Comparison of ENCODE assay signal across 10 cellular contexts in genomic region chr1:164767257-164768044, GRCh38.
A peak's percentile ranks its signal among the peaks of the same experiment; 100 is the strongest.
DNase-seq lines count a peak whose midpoint lies in the region; ATAC-seq, FAIRE-seq and TF ChIP-seq lines count a peak whose summit lies in the region.
"Had no signal": no experiment of that assay in that cellular context is flagged by ENCODE, and none has a peak within 500 bp of the region (broad histone marks: within the 10 kb centered on the region; RNA-seq: fewer than 3 reads in every experiment).

No MANE protein-coding gene starts in this region.

- DNase-seq in A549 (ENCODE audit: low read depth in 1 of 2, low spot score in 1 of 2) (peak; percentile 72 to 86), MG63 (peak; percentile 19), dorsolateral prefrontal cortex (no peak), middle frontal gyrus (ENCODE audit: extremely low spot score, low spot score) (peak; percentile 36), iPS-NIHi11 (ENCODE audit: low spot score) (no peak)
- no peak for DNase-seq in stimulated activated CD8-positive, alpha-beta memory T cell treated with anti-CD3 and anti-CD28 coated beads, Interleukin-4, amount 100 ng/mL, for 48 hours
- DNase-seq: activated CD4-positive, CD25-positive, alpha-beta regulatory T cell treated with anti-CD3 and anti-CD28 coated beads, Interleukin-2, amount 50 U/mL, for 72 hours; stimulated activated CD4-positive, alpha-beta T cell treated with anti-CD3 and anti-CD28 coated beads, Interleukin-1b, Interleukin-23, amount 100 ng/mL, for 48 hours had no signal

- peak; percentile 86 to 89; a peak in 4 of 5 replicates for TF ChIP-seq EP300 in A549 (IDR thresholded peaks at IDR 0.05)

- peak overlapping the region; percentile 65 for H3K4me2 ChIP-seq in A549

- H3K27ac ChIP-seq in A549: peak overlapping the region; percentile 90 to 94
- peak overlapping the region in 32 of 59 donors; percentile 2 to 80 (median 43) for H3K27ac ChIP-seq in dorsolateral prefrontal cortex

- TF ChIP-seq CTCF in A549 (IDR thresholded peaks at IDR 0.05): no peak
- no peak for TF ChIP-seq CTCF in dorsolateral prefrontal cortex (IDR thresholded peaks at IDR 0.05 in 54 of 56, conservative IDR thresholded peaks at IDR 0.05 in 2 of 56; ENCODE audit: low read depth in 1 of 56, partially characterized antibody in 56 of 56)

- H3K4me3 ChIP-seq in A549 (no peak overlapping the region), MG63 (no peak overlapping the region), dorsolateral prefrontal cortex (no peak overlapping the region)

- TF ChIP-seq RAD21 in A549 (conservative IDR thresholded peaks at IDR 0.05 in 1 of 2, IDR thresholded peaks at IDR 0.05 in 1 of 2): no peak; a peak in 2 of 5 replicates

- peaks cover 88% of the 10 kb centered on the region for H3K4me1 ChIP-seq in A549

- POLR2A ChIA-PET in A549 (lab: Yijun Ruan, JAX): no interaction called here

- H3K9me3 ChIP-seq in A549 (no peaks in the 10 kb centered on the region), MG63 (no peaks in the 10 kb centered on the region)

- CTCF ChIA-PET in A549 (lab: Yijun Ruan, JAX): interaction anchor here (1.8 kb wide), 1 partner anchor 17 kb away, joined by 8 read pairs; no protein-coding TSS in a partner anchor

- ATAC-seq in A549 (peak; percentile 48 to 68; a peak in 5 of 6 replicates), GM18858 (IDR thresholded peaks at IDR 0.05; ENCODE audit: unreplicated experiment) (no peak), GM21528 (IDR thresholded peaks at IDR 0.05; ENCODE audit: low FRiP score, unreplicated experiment) (no peak)

- no peak for TF ChIP-seq POLR2A in A549 (IDR thresholded peaks at IDR 0.05; ENCODE audit: low read length)

- no peak for FAIRE-seq in A549 (lab: Jason Lieb, UNC)

- intact Hi-C loops in dorsolateral prefrontal cortex (cut with DNase I): no loop called here

- H3K27me3 ChIP-seq in MG63 (no peaks in the 10 kb centered on the region), dorsolateral prefrontal cortex (no peaks in the 10 kb centered on the region)

- no peaks in the 10 kb centered on the region for H3K36me3 ChIP-seq in MG63

- 43% methylated on average over 8 of the region's 8 CpGs for WGBS in A549 (ENCODE audit: missing lambda C conversion rate)

TF ChIP-seq in A549, 52 proteins besides CTCF, POLR2A, EP300 and RAD21:
- TF ChIP-seq ESRRA (IDR thresholded peaks at IDR 0.05; ENCODE audit: borderline replicate concordance, low read length) (no peak), HMGXB4 (CRISPR knock-in tag; IDR thresholded peaks at IDR 0.05; ENCODE audit: borderline replicate concordance) (no peak), HOXB5 (CRISPR knock-in tag; IDR thresholded peaks at IDR 0.05) (peak; percentile 80; the same call in 1 of the 2 replicates), CHD2 (IDR thresholded peaks at IDR 0.05; ENCODE audit: low read length, partially characterized antibody) (no peak), ZC3H11A (IDR thresholded peaks at IDR 0.05) (no peak), BHLHE40 (IDR thresholded peaks at IDR 0.05; ENCODE audit: low read depth, low read length) (no peak), E2F6 (IDR thresholded peaks at IDR 0.05; ENCODE audit: borderline replicate concordance, low read depth) (no peak), KDM1A (IDR thresholded peaks at IDR 0.05; ENCODE audit: low read depth) (no peak), GATA3 (IDR thresholded peaks at IDR 0.05; ENCODE audit: borderline replicate concordance) (peak; percentile 90; the same call in 1 of the 2 replicates), BCL3 (IDR thresholded peaks at IDR 0.05) (peak; percentile 61; the same call in 2 of the 3 replicates), EHMT2 (IDR thresholded peaks at IDR 0.05; ENCODE audit: low read depth) (no peak), HES2 (IDR thresholded peaks at IDR 0.05) (no peak), RFX5 (IDR thresholded peaks at IDR 0.05) (no peak), NPAS2 (CRISPR knock-in tag; IDR thresholded peaks at IDR 0.05; ENCODE audit: borderline replicate concordance) (no peak), POLR2AphosphoS2 (conservative IDR thresholded peaks at IDR 0.05; ENCODE audit: low read length) (no peak), FOXS1 (CRISPR knock-in tag; IDR thresholded peaks at IDR 0.05) (no peak), RCOR1 (IDR thresholded peaks at IDR 0.05; ENCODE audit: low read depth, low read length) (no peak), MYC (IDR thresholded peaks at IDR 0.05; ENCODE audit: borderline replicate concordance, low read length) (no peak), SREBF2 (IDR thresholded peaks at IDR 0.05) (no peak), TFCP2L1 (CRISPR knock-in tag; IDR thresholded peaks at IDR 0.05) (no peak), JUNB (IDR thresholded peaks at IDR 0.05) (peak; percentile 89), HOXB13 (CRISPR knock-in tag; IDR thresholded peaks at IDR 0.05; ENCODE audit: low read depth) (peak; percentile 90; the same call in 1 of the 2 replicates), RARB (CRISPR knock-in tag; IDR thresholded peaks at IDR 0.05) (0 out of 2 replicates have a peak, but pooled peaks have one; percentile 44), ATOH8 (CRISPR knock-in tag; IDR thresholded peaks at IDR 0.05; ENCODE audit: low read depth) (peak; percentile 80), JUN (IDR thresholded peaks at IDR 0.05) (peak; percentile 82 to 84; a peak in 4 of 5 replicates), CEBPB (IDR thresholded peaks at IDR 0.05) (peak; percentile 58 to 86; a peak in 3 of 4 replicates), EHF (CRISPR knock-in tag; IDR thresholded peaks at IDR 0.05) (peak; percentile 71; the same call in 1 of the 2 replicates), ELK1 (IDR thresholded peaks at IDR 0.05; ENCODE audit: low read depth, low read length) (no peak), FOSB (CRISPR knock-in tag; IDR thresholded peaks at IDR 0.05) (no peak), NFE2L2 (conservative IDR thresholded peaks at IDR 0.05; ENCODE audit: low read length) (no peak), MAX (IDR thresholded peaks at IDR 0.05) (peak; percentile 60), HEYL (CRISPR knock-in tag; IDR thresholded peaks at IDR 0.05) (peak; percentile 85; the same call in 1 of the 2 replicates), FOSL2 (IDR thresholded peaks at IDR 0.05) (peak; percentile 63), FOSL2 (CRISPR knock-in tag; IDR thresholded peaks at IDR 0.05) (peak; percentile 80)
TF ChIP-seq in A549: peak in this region for 13.

Comparison
In these comparisons a context has a peak if more than half of its experiments do, and no peak if none do; other contexts are left out.
1. ATAC-seq: peak in A549 (2 of 2); none in GM18858 (single experiment) and GM21528 (single experiment).
2. DNase-seq: peak in A549 (2 of 2), MG63 (single experiment) and middle frontal gyrus (single experiment); none in dorsolateral prefrontal cortex (0 of 10), iPS-NIHi11 (single experiment) and stimulated activated CD8-positive, alpha-beta memory T cell treated with anti-CD3 and anti-CD28 coated beads, Interleukin-4, amount 100 ng/mL, for 48 hours (single experiment).